In genomic region chr2:98880266-98881152, GRCh38 we compare ENCODE assay signal across 1 cellular context.
TF ChIP-seq lines count a peak whose summit lies in the region.

No MANE protein-coding gene starts in this region.

TF ChIP-seq in HepG2, 621 proteins besides CTCF, POLR2A, EP300 and RAD21 (continued from another document):
- TF ChIP-seq ZNF513 (CRISPR knock-in tag; conservative IDR thresholded peaks at IDR 0.05) (no peak), ZKSCAN8 (CRISPR knock-in tag; IDR thresholded peaks at IDR 0.05; ENCODE audit: borderline replicate concordance) (no peak), ZNF484 (CRISPR knock-in tag; IDR thresholded peaks at IDR 0.05; ENCODE audit: borderline replicate concordance, low read depth) (no peak), IRX3 (CRISPR knock-in tag; IDR thresholded peaks at IDR 0.05; ENCODE audit: borderline replicate concordance, low read depth) (no peak)
